19 cellular contexts compared by ENCODE assay signal in the genomic region with DNA sequence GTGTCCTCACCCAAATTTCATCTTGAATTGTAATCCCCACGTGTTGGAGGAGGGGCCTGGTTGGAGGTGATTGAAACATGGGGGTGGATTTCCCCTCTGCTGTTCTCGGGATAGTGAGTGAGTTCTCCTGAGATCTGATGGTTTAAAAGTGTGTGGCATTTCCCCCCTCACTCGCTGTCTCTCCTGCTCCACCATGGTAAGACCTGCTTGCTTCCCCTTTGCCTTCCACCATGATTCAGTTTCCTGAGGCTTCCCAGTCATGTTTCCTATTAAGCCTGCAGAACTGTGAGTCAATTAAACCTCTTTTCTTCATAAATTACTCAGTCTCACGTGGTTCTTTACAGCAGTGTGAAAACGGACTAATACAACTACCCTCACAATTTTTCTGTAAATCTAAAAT.
"Had no signal": no experiment of that assay in that cellular context is flagged by ENCODE, and none has a peak within 500 bp of the region (broad histone marks: within the 10 kb centered on the region; RNA-seq: fewer than 3 reads in every experiment).

No MANE protein-coding gene starts in this region.

- DNase-seq: activated CD4-positive, alpha-beta T cell treated with anti-CD3 and anti-CD28 coated beads, Interleukin-2, amount 10 ng/mL, durations not matched to agents 24 days and 14 days; activated effector memory CD4-positive, alpha-beta T cell treated with Interleukin-2 at 50 U/mL for 16 hours; amygdala; dorsolateral prefrontal cortex; endodermal cell; erythroblast; foreskin melanocyte; heart right ventricle; left ventricle myocardium inferior; mammary epithelial cell; nephron progenitor cell; nucleus accumbens; retina; SHP77 treated with DMSO at 0.1 percent for 48 hours; SK-N-SH; spleen; upper lobe of left lung had no signal

- FAIRE-seq: TTC549 had no signal

- H3K4me3 ChIP-seq: dorsolateral prefrontal cortex, heart right ventricle, left ventricle myocardium inferior, spleen, thoracic aorta, upper lobe of left lung had no signal

- H3K27me3 ChIP-seq: dorsolateral prefrontal cortex, heart right ventricle, spleen, upper lobe of left lung had no signal

- H3K36me3 ChIP-seq: heart right ventricle, left ventricle myocardium inferior, spleen, thoracic aorta, upper lobe of left lung had no signal
